9 cellular contexts compared by ENCODE assay signal in the genomic region with DNA sequence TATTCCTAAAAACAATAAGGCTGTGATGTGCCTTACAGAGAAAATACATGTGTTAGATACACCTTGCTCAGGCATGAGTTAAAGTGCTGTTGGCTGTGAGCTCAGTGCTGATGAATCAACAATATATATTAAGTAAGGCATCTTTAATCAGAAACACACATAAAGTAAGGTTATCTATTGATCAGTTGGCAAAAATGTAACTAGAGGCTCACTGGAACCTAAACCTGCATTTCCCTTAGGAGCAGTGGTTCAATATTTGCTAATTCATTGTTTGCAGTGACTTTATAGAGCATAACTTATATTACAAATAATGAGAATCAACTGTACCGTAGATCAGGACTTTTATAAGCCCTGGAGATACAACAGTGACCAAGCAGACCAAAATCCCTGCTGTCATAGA.
"Had no signal": no experiment of that assay in that cellular context is flagged by ENCODE, and none has a peak within 500 bp of the region (broad histone marks: within the 10 kb centered on the region; RNA-seq: fewer than 3 reads in every experiment).

No MANE protein-coding gene starts in this region.

- DNase-seq: H9, HCEC 1CT, IMR-90, KBM-7 had no signal

- H3K9ac ChIP-seq: KMS-11 had no signal

- H3K27ac ChIP-seq: KMS-11 had no signal

- H3K4me3 ChIP-seq: GM23338 had no signal

- ATAC-seq: GM23338 had no signal

- FAIRE-seq: H1, H54, HTR-8/SVneo had no signal
